1 cellular context compared by ENCODE assay signal in genomic region chr4:99157478-99157935, GRCh38.
TF ChIP-seq lines count a peak whose summit lies in the region.

No MANE protein-coding gene starts in this region.

TF ChIP-seq in liver, 16 proteins besides CTCF, POLR2A, EP300 and RAD21 (continued from another document):
- TF ChIP-seq, protein P1, sequence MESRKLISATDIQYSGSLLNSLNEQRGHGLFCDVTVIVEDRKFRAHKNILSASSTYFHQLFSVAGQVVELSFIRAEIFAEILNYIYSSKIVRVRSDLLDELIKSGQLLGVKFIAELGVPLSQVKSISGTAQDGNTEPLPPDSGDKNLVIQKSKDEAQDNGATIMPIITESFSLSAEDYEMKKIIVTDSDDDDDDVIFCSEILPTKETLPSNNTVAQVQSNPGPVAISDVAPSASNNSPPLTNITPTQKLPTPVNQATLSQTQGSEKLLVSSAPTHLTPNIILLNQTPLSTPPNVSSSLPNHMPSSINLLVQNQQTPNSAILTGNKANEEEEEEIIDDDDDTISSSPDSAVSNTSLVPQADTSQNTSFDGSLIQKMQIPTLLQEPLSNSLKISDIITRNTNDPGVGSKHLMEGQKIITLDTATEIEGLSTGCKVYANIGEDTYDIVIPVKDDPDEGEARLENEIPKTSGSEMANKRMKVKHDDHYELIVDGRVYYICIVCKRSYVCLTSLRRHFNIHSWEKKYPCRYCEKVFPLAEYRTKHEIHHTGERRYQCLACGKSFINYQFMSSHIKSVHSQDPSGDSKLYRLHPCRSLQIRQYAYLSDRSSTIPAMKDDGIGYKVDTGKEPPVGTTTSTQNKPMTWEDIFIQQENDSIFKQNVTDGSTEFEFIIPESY (IDR thresholded peaks at IDR 0.05), result peak; percentile 85
- peak; percentile 81 to 94 for TF ChIP-seq JUND (IDR thresholded peaks at IDR 0.05)
- TF ChIP-seq GABPA (IDR thresholded peaks at IDR 0.05 in 1 of 2, conservative IDR thresholded peaks at IDR 0.05 in 1 of 2), result no peak
- peak; percentile 93 for TF ChIP-seq SP1 (IDR thresholded peaks at IDR 0.05)
- TF ChIP-seq, protein P2, sequence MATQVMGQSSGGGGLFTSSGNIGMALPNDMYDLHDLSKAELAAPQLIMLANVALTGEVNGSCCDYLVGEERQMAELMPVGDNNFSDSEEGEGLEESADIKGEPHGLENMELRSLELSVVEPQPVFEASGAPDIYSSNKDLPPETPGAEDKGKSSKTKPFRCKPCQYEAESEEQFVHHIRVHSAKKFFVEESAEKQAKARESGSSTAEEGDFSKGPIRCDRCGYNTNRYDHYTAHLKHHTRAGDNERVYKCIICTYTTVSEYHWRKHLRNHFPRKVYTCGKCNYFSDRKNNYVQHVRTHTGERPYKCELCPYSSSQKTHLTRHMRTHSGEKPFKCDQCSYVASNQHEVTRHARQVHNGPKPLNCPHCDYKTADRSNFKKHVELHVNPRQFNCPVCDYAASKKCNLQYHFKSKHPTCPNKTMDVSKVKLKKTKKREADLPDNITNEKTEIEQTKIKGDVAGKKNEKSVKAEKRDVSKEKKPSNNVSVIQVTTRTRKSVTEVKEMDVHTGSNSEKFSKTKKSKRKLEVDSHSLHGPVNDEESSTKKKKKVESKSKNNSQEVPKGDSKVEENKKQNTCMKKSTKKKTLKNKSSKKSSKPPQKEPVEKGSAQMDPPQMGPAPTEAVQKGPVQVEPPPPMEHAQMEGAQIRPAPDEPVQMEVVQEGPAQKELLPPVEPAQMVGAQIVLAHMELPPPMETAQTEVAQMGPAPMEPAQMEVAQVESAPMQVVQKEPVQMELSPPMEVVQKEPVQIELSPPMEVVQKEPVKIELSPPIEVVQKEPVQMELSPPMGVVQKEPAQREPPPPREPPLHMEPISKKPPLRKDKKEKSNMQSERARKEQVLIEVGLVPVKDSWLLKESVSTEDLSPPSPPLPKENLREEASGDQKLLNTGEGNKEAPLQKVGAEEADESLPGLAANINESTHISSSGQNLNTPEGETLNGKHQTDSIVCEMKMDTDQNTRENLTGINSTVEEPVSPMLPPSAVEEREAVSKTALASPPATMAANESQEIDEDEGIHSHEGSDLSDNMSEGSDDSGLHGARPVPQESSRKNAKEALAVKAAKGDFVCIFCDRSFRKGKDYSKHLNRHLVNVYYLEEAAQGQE (IDR thresholded peaks at IDR 0.05), result peak; percentile 29
- TF ChIP-seq ATF3 (IDR thresholded peaks at IDR 0.05), result no peak
